Comparison of ENCODE assay signal across 15 cellular contexts in the genomic region with DNA sequence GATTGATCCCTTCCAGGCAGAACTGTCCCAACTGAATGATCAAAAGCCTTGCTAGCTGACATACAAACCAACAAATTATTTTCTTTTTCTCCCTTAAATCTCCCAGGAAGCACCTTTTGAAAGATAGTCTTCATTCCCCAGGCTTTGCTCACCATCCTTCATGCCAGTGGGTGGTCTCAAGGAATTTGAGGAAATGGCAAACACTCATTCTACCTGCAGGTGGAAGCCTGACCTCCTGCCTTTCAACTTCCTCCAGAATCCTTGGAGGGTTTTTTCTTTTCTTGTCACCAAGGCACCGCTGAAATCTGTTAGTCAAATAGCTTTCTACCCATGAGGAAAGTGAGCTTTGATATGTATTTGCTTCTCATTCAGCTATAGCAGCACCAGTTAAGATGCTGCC.
DNase-seq lines count a peak whose midpoint lies in the region; ATAC-seq and TF ChIP-seq lines count a peak whose summit lies in the region.
"Had no signal": no experiment of that assay in that cellular context is flagged by ENCODE, and none has a peak within 500 bp of the region (broad histone marks: within the 10 kb centered on the region; RNA-seq: fewer than 3 reads in every experiment).

No MANE protein-coding gene starts in this region.

- H3K56ac ChIP-seq in H9 (ENCODE audit: insufficient read length, low read depth, low read length): no peak overlapping the region

- H2BK5ac ChIP-seq in H9 (ENCODE audit: insufficient read length, low read length): no peak overlapping the region

- no peak overlapping the region for H3K14ac ChIP-seq in H9 (ENCODE audit: insufficient read depth, low read length)

- H3K27me3 Mint-ChIP-seq in H9 (ENCODE audit: low read depth) (peaks cover 3% of the 10 kb centered on the region; the same call in 1 of the 2 replicates), brain (no peaks in the 10 kb centered on the region), neural progenitor cell (ENCODE audit: insufficient read depth, low read depth) (peaks cover 7% of the 10 kb centered on the region)

- peaks cover 29 to 38% of the 10 kb centered on the region in 2 experiments for H3K9me3 Mint-ChIP-seq in H9
- H3K9me3 Mint-ChIP-seq in brain: peaks cover 6 to 11% (median 7%) of the 10 kb centered on the region in 5 experiments
- peaks cover 9% of the 10 kb centered on the region for H3K9me3 Mint-ChIP-seq in neural progenitor cell
- H3K9me3 Mint-ChIP-seq: HFFc6 had no signal

- H3K23ac ChIP-seq in H9 (ENCODE audit: insufficient read length, low read depth, low read length): no peak overlapping the region

- H3K79me1 ChIP-seq in H9 (ENCODE audit: insufficient read depth, low read depth, low read length, poor library complexity, severe bottlenecking): no peaks in the 10 kb centered on the region

- H3K18ac ChIP-seq in H9 (ENCODE audit: insufficient read length, low read depth, low read length): no peak overlapping the region

- TF ChIP-seq CTCF in H9 (conservative IDR thresholded peaks at IDR 0.05): peak; percentile 48; the same call in 2 of the 3 replicates
- no peak for TF ChIP-seq CTCF in brain (conservative IDR thresholded peaks at IDR 0.05)
- no peak for TF ChIP-seq CTCF in neural progenitor cell (IDR thresholded peaks at IDR 0.05)

- H4K8ac ChIP-seq in H9 (replicated peaks; ENCODE audit: insufficient read length, low read depth, low read length): no peak overlapping the region

- no peak for ATAC-seq in GM18870 (IDR thresholded peaks at IDR 0.05; ENCODE audit: unreplicated experiment)
- ATAC-seq in HG02623 (IDR thresholded peaks at IDR 0.05; ENCODE audit: unreplicated experiment): no peak

- H3K4me2 ChIP-seq in H9 (ENCODE audit: insufficient read depth, insufficient read length, low read length) (peak overlapping the region; percentile 49), neural progenitor cell (peak overlapping the region; percentile 66)

- H3K4me1 Mint-ChIP-seq in H9 (peaks cover 28 to 41% of the 10 kb centered on the region in 2 experiments), brain (peaks cover 21% of the 10 kb centered on the region), neural progenitor cell (peaks cover 25% of the 10 kb centered on the region)

- no peak overlapping the region for H2BK15ac ChIP-seq in H9 (ENCODE audit: low read depth, low read length)

- H4K20me1 ChIP-seq in H9 (ENCODE audit: control insufficient read depth, insufficient read depth, insufficient read length): no peaks in the 10 kb centered on the region
- H4K20me1 ChIP-seq in neural progenitor cell (ENCODE audit: low read depth): no peaks in the 10 kb centered on the region

- H3K79me2 ChIP-seq in H9 (ENCODE audit: insufficient read depth, low read length): no peaks in the 10 kb centered on the region; the same call in 1 of the 2 replicates
- H3K79me2 ChIP-seq in neural progenitor cell (ENCODE audit: low read depth): no peaks in the 10 kb centered on the region

- H3K27me3 ChIP-seq in H9 (ENCODE audit: insufficient read depth, low read length) (no peaks in the 10 kb centered on the region), iPS-18a (ENCODE audit: control insufficient read depth, insufficient read depth, low read length) (no peaks in the 10 kb centered on the region), neural progenitor cell (no peaks in the 10 kb centered on the region)

- H3K9me3 ChIP-seq in H9 (ENCODE audit: control insufficient read depth, low read depth, low read length) (peaks cover 9% of the 10 kb centered on the region), iPS-18a (ENCODE audit: control insufficient read depth, low read depth, low read length) (peaks cover 4% of the 10 kb centered on the region), neural progenitor cell (ENCODE audit: low read depth) (no peaks in the 10 kb centered on the region)

- no peak overlapping the region for H4K5ac ChIP-seq in H9 (ENCODE audit: insufficient read length, low read depth, low read length)

- H3K23me2 ChIP-seq in H9 (ENCODE audit: insufficient read length, low read depth, low read length, poor library complexity, severe bottlenecking): no peaks in the 10 kb centered on the region

- no peak overlapping the region for H2AK5ac ChIP-seq in H9 (ENCODE audit: insufficient read length, low read length)

- no CpG with 5 or more reads among the region's 1 CpG for WGBS in H9 (ENCODE audit: extremely low coverage, insufficient read length, low lambda C conversion rate)

- H2BK20ac ChIP-seq in H9 (ENCODE audit: low read depth, low read length, poor library complexity, severe bottlenecking): no peak overlapping the region

- no peak overlapping the region for H3K4ac ChIP-seq in H9 (ENCODE audit: low read depth, low read length)

- H3K4me1 ChIP-seq in H9 (ENCODE audit: insufficient read depth, low read length) (peaks cover 15% of the 10 kb centered on the region), iPS-18a (ENCODE audit: control insufficient read depth, low read depth, low read length) (peaks cover 26% of the 10 kb centered on the region), neural progenitor cell (peaks cover 25% of the 10 kb centered on the region)

- no peak overlapping the region for H3T11ph ChIP-seq in H9 (ENCODE audit: low read length)

- H3K36me3 Mint-ChIP-seq in H9 (ENCODE audit: insufficient read depth in 1 of 3, low read depth in 3 of 3) (peaks cover 23 to 36% (median 32%) of the 10 kb centered on the region in 3 experiments), brain (no peaks in the 10 kb centered on the region), neural progenitor cell (peaks cover 5% of the 10 kb centered on the region)

- DNase-seq in H9: peak; percentile 80
- peak; percentile 25 for DNase-seq in neural progenitor cell (ENCODE audit: low spot score)
- DNase-seq in stimulated activated CD8-positive, alpha-beta memory T cell treated with anti-CD3 and anti-CD28 coated beads, Interleukin-4, amount 100 ng/mL, for 48 hours: no peak
- no peak for DNase-seq in midbrain (lab: John Stamatoyannopoulos, UW)
- DNase-seq: DMS 273 treated with DMSO at 0.1 percent for 48 hours, GOT3, HFFc6, NCI-H1930, NCI-H69, SHP77 treated with DMSO at 0.1 percent for 48 hours had no signal

- H3K36me3 ChIP-seq in iPS-18a (ENCODE audit: control insufficient read depth, low read depth, low read length) (no peaks in the 10 kb centered on the region), neural progenitor cell (peaks cover 3% of the 10 kb centered on the region)

- H4K91ac ChIP-seq in H9 (ENCODE audit: insufficient read length, low read depth, low read length): no peak overlapping the region

- no peak overlapping the region for H2BK12ac ChIP-seq in H9 (ENCODE audit: insufficient read length, low read depth, low read length)

- peak overlapping the region; percentile 78 for H3K27ac ChIP-seq in H9 (ENCODE audit: insufficient read length, low read depth, low read length)
- H3K27ac ChIP-seq in iPS-18a (ENCODE audit: low read length): no peak overlapping the region
- H3K27ac ChIP-seq in neural progenitor cell: peak overlapping the region; percentile 86
- H3K27ac ChIP-seq: C4-2B had no signal

- no peak overlapping the region for H2AFZ ChIP-seq in H9 (ENCODE audit: low read length)
- peak overlapping the region; percentile 77 for H2AFZ ChIP-seq in neural progenitor cell (replicated peaks)

- H3K4me3 Mint-ChIP-seq in H9 (peak overlapping the region in 1 of 2 experiments; percentile 45; a peak in 2 of 5 replicates), brain (peak overlapping the region in 4 of 5 experiments; percentile 17 to 80 (median 44)), neural progenitor cell (peak overlapping the region; percentile 36)
- H3K4me3 Mint-ChIP-seq: HFFc6 had no signal

- H3K27ac Mint-ChIP-seq in H9: peak overlapping the region in 2 of 3 experiments; percentile 6 to 60; a peak in 1 of 7 replicates
- peak overlapping the region in 3 of 5 experiments; percentile 8 to 88 (median 81) for H3K27ac Mint-ChIP-seq in brain
- no peak overlapping the region for H3K27ac Mint-ChIP-seq in neural progenitor cell
- H3K27ac Mint-ChIP-seq: HFFc6 had no signal

- H3F3A ChIP-seq in neural progenitor cell (ENCODE audit: low read depth): peaks cover 32% of the 10 kb centered on the region

- no peak overlapping the region for H3K9ac ChIP-seq in H9 (ENCODE audit: extremely low read depth, insufficient read length, low read length)
- H3K9ac ChIP-seq in iPS-18a (ENCODE audit: low read length): no peak overlapping the region
- H3K9ac ChIP-seq in neural progenitor cell: no peak overlapping the region

- H2BK120ac ChIP-seq in H9 (ENCODE audit: low read depth, low read length, poor library complexity, severe bottlenecking): no peak overlapping the region

- H3K4me3 ChIP-seq in iPS-18a (ENCODE audit: low read length) (peak overlapping the region; percentile 14), neural progenitor cell (no peak overlapping the region)

Comparison
In these comparisons a context has a peak if more than half of its experiments do, and no peak if none do; other contexts are left out.
1. DNase-seq: peak in H9 (single experiment) and neural progenitor cell (single experiment); none in stimulated activated CD8-positive, alpha-beta memory T cell treated with anti-CD3 and anti-CD28 coated beads, Interleukin-4, amount 100 ng/mL, for 48 hours (single experiment) and midbrain (single experiment).